ENCODE assay signal across 9 cellular contexts in genomic region chr20:64048402-64049044, GRCh38. TPM values are rescaled to one million over a fixed set of nuclear protein-coding genes. Genes with fewer than 3 reads are reported as not detected.
DNase-seq lines count a peak whose midpoint lies in the region; ATAC-seq and TF ChIP-seq lines count a peak whose summit lies in the region.
"Had no signal": no experiment of that assay in that cellular context is flagged by ENCODE, and none has a peak within 500 bp of the region (broad histone marks: within the 10 kb centered on the region; RNA-seq: fewer than 3 reads in every experiment).

No MANE protein-coding gene starts in this region.

- H3K36me3 Mint-ChIP-seq in WTC11: no peaks in the 10 kb centered on the region
- H3K36me3 Mint-ChIP-seq in stimulated activated naive B cell treated with anti-CD40 and anti-IgM and Interleukin-4, amounts not matched to agents 10 μg/mL and 1 μg/mL and 100 μg/mL, for 72 hours: peaks cover 0 to 1% of the 10 kb centered on the region in 2 donors

- CTCF ChIA-PET in WTC11 (lab: Charles Lee): interaction anchor here (2.3 kb wide), 1 partner anchor 9 kb away, joined by 15 read pairs; no protein-coding TSS in a partner anchor

- peaks cover 8% of the 10 kb centered on the region; the same call in 1 of the 2 replicates for H3K4me1 ChIP-seq in iPS DF 6.9 (ENCODE audit: control insufficient read depth, insufficient read depth, low read length)
- peaks cover 4% of the 10 kb centered on the region for H3K4me1 ChIP-seq in smooth muscle cell (ENCODE audit: low read depth)

- no peaks in the 10 kb centered on the region for H3K79me2 ChIP-seq in smooth muscle cell (ENCODE audit: low read depth)

- peaks cover 4% of the 10 kb centered on the region for H3F3A ChIP-seq in smooth muscle cell (ENCODE audit: low read depth)

- H2AFZ ChIP-seq in smooth muscle cell (ENCODE audit: low read depth): no peak overlapping the region
- H2AFZ ChIP-seq: PC-9 had no signal

- H4K20me1 ChIP-seq in smooth muscle cell (ENCODE audit: low read depth): peaks cover 6% of the 10 kb centered on the region

- H3K27ac ChIP-seq in iPS DF 6.9 (ENCODE audit: low read length): no peak overlapping the region
- no peak overlapping the region for H3K27ac ChIP-seq in smooth muscle cell (ENCODE audit: low read depth)
- H3K27ac ChIP-seq: PC-9 had no signal

- H3K4me3 ChIP-seq in H7 (ENCODE audit: insufficient read depth, low read depth, low read length): peak overlapping the region; percentile 40
- H3K4me3 ChIP-seq in iPS DF 6.9 (ENCODE audit: low read length): peak overlapping the region; percentile 1; the same call in 1 of the 2 replicates
- H3K4me3 ChIP-seq in smooth muscle cell: peak overlapping the region; percentile 46
- H3K4me3 ChIP-seq: PC-9 had no signal

- peak; percentile 88 for DNase-seq in H7
- no peak for DNase-seq in WTC11 (ENCODE audit: low spot score)
- no peak for DNase-seq in iPS DF 6.9 (ENCODE audit: low read depth, low spot score)
- no peak for DNase-seq in smooth muscle cell (lab: John Stamatoyannopoulos, UW; ENCODE audit: unreplicated experiment)
- no peak for DNase-seq in stimulated activated naive B cell treated with anti-CD40 and anti-IgM and Interleukin-4, amounts not matched to agents 10 μg/mL and 1 μg/mL and 100 μg/mL, for 72 hours
- DNase-seq: activated T-cell treated with anti-CD3 and anti-CD28 coated beads for 4 hours had no signal

- TF ChIP-seq CTCF in WTC11 (IDR thresholded peaks at IDR 0.05): no peak
- TF ChIP-seq CTCF in smooth muscle cell (IDR thresholded peaks at IDR 0.05; ENCODE audit: borderline replicate concordance, insufficient read depth, poor library complexity, severe bottlenecking): no peak

- H3K27me3 ChIP-seq in H7 (ENCODE audit: control insufficient read depth, insufficient read depth, low read length) (peaks cover 50% of the 10 kb centered on the region), iPS DF 6.9 (ENCODE audit: control insufficient read depth, insufficient read depth, low read length) (peaks cover 24% of the 10 kb centered on the region), smooth muscle cell (ENCODE audit: low read depth) (peaks cover 9% of the 10 kb centered on the region)

- H3K9me3 ChIP-seq in iPS DF 6.9 (ENCODE audit: control insufficient read depth, insufficient read depth, low read length) (no peaks in the 10 kb centered on the region), smooth muscle cell (replicated peaks; ENCODE audit: low read depth) (no peaks in the 10 kb centered on the region)

- H3K4me2 ChIP-seq in smooth muscle cell: peak overlapping the region; percentile 83

- no peaks in the 10 kb centered on the region for H3K9me3 Mint-ChIP-seq in WTC11
- H3K9me3 Mint-ChIP-seq in stimulated activated naive B cell treated with anti-CD40 and anti-IgM and Interleukin-4, amounts not matched to agents 10 μg/mL and 1 μg/mL and 100 μg/mL, for 72 hours: no peaks in the 10 kb centered on the region

- no peak overlapping the region for H3K4me3 Mint-ChIP-seq in WTC11
- no peak overlapping the region for H3K4me3 Mint-ChIP-seq in stimulated activated naive B cell treated with anti-CD40 and anti-IgM and Interleukin-4, amounts not matched to agents 10 μg/mL and 1 μg/mL and 100 μg/mL, for 72 hours

- H3K36me3 ChIP-seq in H7 (replicated peaks; ENCODE audit: control insufficient read depth, insufficient read depth, low read length): no peaks in the 10 kb centered on the region
- no peaks in the 10 kb centered on the region for H3K36me3 ChIP-seq in iPS DF 6.9 (ENCODE audit: control insufficient read depth, insufficient read depth, low read length)
- no peaks in the 10 kb centered on the region for H3K36me3 ChIP-seq in smooth muscle cell (ENCODE audit: low read depth)

- H3K9ac ChIP-seq in smooth muscle cell (ENCODE audit: low read depth): no peak overlapping the region

- no CpG with 5 or more reads among the region's 101 CpGs for WGBS in iPS DF 6.9 (ENCODE audit: insufficient coverage, insufficient read length)
- 4% methylated on average over 75 of the region's 101 CpGs for WGBS in smooth muscle cell (ENCODE audit: low lambda C conversion rate)

- H3K27ac Mint-ChIP-seq in WTC11: no peak overlapping the region
- no peak overlapping the region for H3K27ac Mint-ChIP-seq in stimulated activated naive B cell treated with anti-CD40 and anti-IgM and Interleukin-4, amounts not matched to agents 10 μg/mL and 1 μg/mL and 100 μg/mL, for 72 hours

- H3K4me1 Mint-ChIP-seq in WTC11: peaks cover 25% of the 10 kb centered on the region
- H3K4me1 Mint-ChIP-seq in stimulated activated naive B cell treated with anti-CD40 and anti-IgM and Interleukin-4, amounts not matched to agents 10 μg/mL and 1 μg/mL and 100 μg/mL, for 72 hours: peaks cover 3 to 7% of the 10 kb centered on the region in 2 donors

- ATAC-seq in WTC11 (peak; percentile 22), HG03565 (IDR thresholded peaks at IDR 0.05; ENCODE audit: unreplicated experiment) (no peak), HG03108 (IDR thresholded peaks at IDR 0.05; ENCODE audit: unreplicated experiment) (no peak)
- no peak for ATAC-seq in stimulated activated naive B cell treated with anti-CD40 and anti-IgM and Interleukin-4, amounts not matched to agents 10 μg/mL and 1 μg/mL and 100 μg/mL, for 72 hours (replicated peaks)

- peaks cover 74% of the 10 kb centered on the region for H3K27me3 Mint-ChIP-seq in WTC11 (ENCODE audit: low read depth)
- peaks cover 62 to 81% of the 10 kb centered on the region in 2 donors for H3K27me3 Mint-ChIP-seq in stimulated activated naive B cell treated with anti-CD40 and anti-IgM and Interleukin-4, amounts not matched to agents 10 μg/mL and 1 μg/mL and 100 μg/mL, for 72 hours

- POLR2A ChIA-PET in WTC11 (lab: Charles Lee): no interaction called here

TF ChIP-seq in WTC11, 78 proteins besides CTCF, POLR2A, EP300 and RAD21 (continues in another document):
- TF ChIP-seq TP53 (CRISPR knock-in tag; IDR thresholded peaks at IDR 0.05) (peak; percentile 73; the same call in 1 of the 2 replicates), NFATC4 (CRISPR knock-in tag; IDR thresholded peaks at IDR 0.05) (no peak), CREM (CRISPR knock-in tag; IDR thresholded peaks at IDR 0.05) (no peak), MYBL2 (CRISPR knock-in tag; IDR thresholded peaks at IDR 0.05) (no peak), AFF4 (CRISPR knock-in tag; IDR thresholded peaks at IDR 0.05; ENCODE audit: borderline replicate concordance) (no peak), JAZF1 (CRISPR knock-in tag; IDR thresholded peaks at IDR 0.05) (no peak), ETV6 (CRISPR knock-in tag; IDR thresholded peaks at IDR 0.05) (no peak), FOXJ3 (CRISPR knock-in tag; IDR thresholded peaks at IDR 0.05; ENCODE audit: borderline replicate concordance) (no peak), ZNF317 (CRISPR knock-in tag; IDR thresholded peaks at IDR 0.05; ENCODE audit: borderline replicate concordance, low read depth) (no peak), ELF4 (CRISPR knock-in tag; IDR thresholded peaks at IDR 0.05; ENCODE audit: low read depth) (no peak), SP1 (CRISPR knock-in tag; conservative IDR thresholded peaks at IDR 0.05) (0 out of 2 replicates have a peak, but pooled peaks have one; percentile 5)

RNA-seq across cellular contexts. Expression of gene SOX18, which starts 0.9 kb away (rescaled TPM):
- total RNA-seq in H7 (2014; rRNA removed; shearing (Covaris generic)): 0.52 and 1.2 TPM in 2 replicates
- 0.73 to 0.81 TPM (median 0.80 TPM) in 3 replicates for total RNA-seq in WTC11 (2021)
- total RNA-seq in smooth muscle cell: 0.54 and 2.9 TPM in 2 replicates
- polyA plus RNA-seq in smooth muscle cell: 9.7 and 11.3 TPM in 2 replicates
- total RNA-seq: PC-9 had no signal

RNA-seq across cellular contexts. Expression of gene C20orf204, which starts 12.5 kb away (rescaled TPM):
- total RNA-seq in H7 (2014; rRNA removed; shearing (Covaris generic)): 1.1 and 1.6 TPM in 2 replicates
- 1.6 to 2.4 TPM (median 2.1 TPM) in 3 replicates for total RNA-seq in WTC11 (2021)
- total RNA-seq in smooth muscle cell: 0.09 and 2.0 TPM in 2 replicates
- 0.87 and 5.2 TPM in 2 replicates for polyA plus RNA-seq in smooth muscle cell

RNA-seq across cellular contexts. Expression of gene TCEA2, which starts 14.5 kb away (rescaled TPM):
- total RNA-seq in H7 (2014; rRNA removed; shearing (Covaris generic)): 27.3 and 29.4 TPM in 2 replicates
- total RNA-seq in WTC11 (2021) (55.8 to 63.6 TPM (median 63.5 TPM) in 3 replicates), smooth muscle cell (24.9 and 41.0 TPM in 2 replicates)
- polyA plus RNA-seq in smooth muscle cell: 83.4 and 89.5 TPM in 2 replicates

RNA-seq across cellular contexts. Expression of gene RGS19, which starts 30.8 kb away (rescaled TPM):
- total RNA-seq in H7 (2014; rRNA removed; shearing (Covaris generic)): 24.3 and 27.0 TPM in 2 replicates
- total RNA-seq in WTC11 (2021) (13.8 to 15.9 TPM (median 15.1 TPM) in 3 replicates), smooth muscle cell (14.9 and 17.4 TPM in 2 replicates)
- 24.6 and 25.4 TPM in 2 replicates for polyA plus RNA-seq in smooth muscle cell

RNA-seq across cellular contexts. Expression of gene OPRL1, which starts 31.4 kb away (rescaled TPM):
- 2.4 and 4.4 TPM in 2 replicates for total RNA-seq in H7 (2014; rRNA removed; shearing (Covaris generic))
- 1.7 to 2.2 TPM (median 2.0 TPM) in 3 replicates for total RNA-seq in WTC11 (2021)
- 2.9 and 6.4 TPM in 2 replicates for total RNA-seq in smooth muscle cell
- 3.1 and 4.3 TPM in 2 replicates for polyA plus RNA-seq in smooth muscle cell
